ENCODE assay signal across 10 cellular contexts in genomic region chr1:21465127-21465526, GRCh38. TPM values are rescaled to one million over a fixed set of nuclear protein-coding genes. Genes with fewer than 3 reads are reported as not detected.
DNase-seq lines count a peak whose midpoint lies in the region; ATAC-seq, FAIRE-seq and TF ChIP-seq lines count a peak whose summit lies in the region.
"Not testable (repeated sequence)": the region's sequence is repeated elsewhere in the genome, so short reads cannot be mapped to it uniquely, and the experiment has no call there.
"Had no signal": no experiment of that assay in that cellular context is flagged by ENCODE, and none has a peak within 500 bp of the region (broad histone marks: within the 10 kb centered on the region; RNA-seq: fewer than 3 reads in every experiment).

No MANE protein-coding gene starts in this region.

- FAIRE-seq in A549 (lab: Jason Lieb, UNC): not testable (repeated sequence)
- FAIRE-seq in keratinocyte (lab: Jason Lieb, UNC): peak; percentile 86

- not testable (repeated sequence) for H4K20me1 ChIP-seq in keratinocyte (ENCODE audit: control insufficient read depth, extremely low read depth, insufficient read depth, low read length)

- H3K9me3 Mint-ChIP-seq in HFFc6: not testable (repeated sequence)

- H3K36me3 Mint-ChIP-seq in HFFc6 (ENCODE audit: low read depth): peaks cover 22% of the 10 kb centered on the region

- not testable (repeated sequence) for TF ChIP-seq POLR2A in A549 (IDR thresholded peaks at IDR 0.05; ENCODE audit: low read length)

- H3K4me2 ChIP-seq in A549: peak overlapping the region; percentile 34
- H3K4me2 ChIP-seq in keratinocyte (ENCODE audit: control insufficient read depth, extremely low read depth, insufficient read depth, low read depth, low read length): not testable (repeated sequence)

- H3K9me1 ChIP-seq in keratinocyte (ENCODE audit: control insufficient read depth, extremely low read depth, insufficient read depth, low read length): not testable (repeated sequence)

- not testable (repeated sequence) for H3K4me3 ChIP-seq in A549; RWPE2 (ENCODE audit: severe bottlenecking); epithelial cell of esophagus (ENCODE audit: low read length); keratinocyte (ENCODE audit: control insufficient read depth in 2 of 3, extremely low read depth in 1 of 3, insufficient read depth in 2 of 3, low read depth in 1 of 3, low read length in 3 of 3)

- TF ChIP-seq EP300 in A549 (IDR thresholded peaks at IDR 0.05): not testable (repeated sequence)

- H2AFZ ChIP-seq in keratinocyte (ENCODE audit: control insufficient read depth, low read length): not testable (repeated sequence)

- H3K4me1 Mint-ChIP-seq in HFFc6 (ENCODE audit: low read depth): peaks cover 35% of the 10 kb centered on the region

- POLR2A ChIA-PET in A549 (lab: Yijun Ruan, JAX): not testable (repeated sequence)

- H3K9me3 ChIP-seq in A549; RWPE2 (ENCODE audit: severe bottlenecking); keratinocyte (ENCODE audit: control insufficient read depth, low read depth, low read length): not testable (repeated sequence)

- not testable (repeated sequence) for H3K36me3 ChIP-seq in RWPE2 (ENCODE audit: low read depth); keratinocyte (ENCODE audit: control insufficient read depth in 2 of 2, extremely low read depth in 1 of 2, insufficient read depth in 2 of 2, low read length in 2 of 2)

- not testable (repeated sequence) for ATAC-seq in A549
- ATAC-seq in RWPE2 (ENCODE audit: low read depth): peak; percentile 67; the same call in 2 of the 3 replicates

- DNase-seq in A549 (ENCODE audit: low read depth in 1 of 2, low spot score in 1 of 2) (peak in 1 of 2 experiments; percentile 0), M059J (ENCODE audit: low read depth) (peak; percentile 23), epithelial cell of esophagus (ENCODE audit: low read depth) (peak; percentile 51), renal cortical epithelial cell (ENCODE audit: low read depth) (peak; percentile 26)
- DNase-seq in HFFc6; RWPE2 (ENCODE audit: low spot score); keratinocyte (ENCODE audit: low read depth, low spot score): not testable (repeated sequence)

- dilution Hi-C loops in keratinocyte (cut with MboI; ENCODE audit: extremely low pct_ligation_motif_present, low sequenced_read_pairs): not testable (repeated sequence)

- not testable (repeated sequence) for TF ChIP-seq RAD21 in A549 (conservative IDR thresholded peaks at IDR 0.05 in 1 of 2, IDR thresholded peaks at IDR 0.05 in 1 of 2)

- CTCF ChIA-PET in A549 (lab: Yijun Ruan, JAX): not testable (repeated sequence)

- not testable (repeated sequence) for H3K27ac ChIP-seq in A549; RWPE2 (ENCODE audit: poor library complexity, severe bottlenecking); keratinocyte (ENCODE audit: control insufficient read depth, insufficient read depth, low read length)

- peak overlapping the region; percentile 20; the same call in 1 of the 2 replicates for H3K4me3 Mint-ChIP-seq in HFFc6

- not testable (repeated sequence) for H3K27me3 Mint-ChIP-seq in HFFc6 (ENCODE audit: insufficient read depth)

- peaks cover 14% of the 10 kb centered on the region; the same call in 2 of the 3 replicates for H3K4me1 ChIP-seq in A549
- not testable (repeated sequence) for H3K4me1 ChIP-seq in RWPE2 (ENCODE audit: insufficient read depth, poor library complexity, severe bottlenecking); keratinocyte (ENCODE audit: control insufficient read depth, extremely low read depth, insufficient read depth, low read length)

- H3K9ac ChIP-seq in keratinocyte (ENCODE audit: control insufficient read depth, extremely low read depth, insufficient read depth, low read length): not testable (repeated sequence)

- not testable (repeated sequence) for H3K79me2 ChIP-seq in keratinocyte (ENCODE audit: control insufficient read depth, insufficient read depth, low read length)

- not testable (repeated sequence) for H3K27ac Mint-ChIP-seq in HFFc6

- not testable (repeated sequence) for TF ChIP-seq CTCF in A549 (IDR thresholded peaks at IDR 0.05); HFFc6 (IDR thresholded peaks at IDR 0.05); RWPE2 (IDR thresholded peaks at IDR 0.05; ENCODE audit: poor library complexity, severe bottlenecking); epithelial cell of esophagus (IDR thresholded peaks at IDR 0.05; ENCODE audit: insufficient read depth, low read depth, low read length, missing control alignments); keratinocyte (optimal IDR thresholded peaks at IDR 0.05 in 1 of 3, IDR thresholded peaks at IDR 0.05 in 1 of 3, conservative IDR thresholded peaks at IDR 0.05 in 1 of 3; ENCODE audit: extremely low read depth in 1 of 3, insufficient read depth in 2 of 3, low read length in 3 of 3)

- H3K27me3 ChIP-seq in RWPE2 (ENCODE audit: insufficient read depth, poor library complexity, severe bottlenecking); keratinocyte (ENCODE audit: control insufficient read depth, extremely low read depth, insufficient read depth, low read length): not testable (repeated sequence)

RNA-seq across cellular contexts. Expression of gene NBPF3, which starts 25.2 kb away (rescaled TPM):
- polyA plus RNA-seq in A549 (2011; rRNA removed) (8.5 and 10.8 TPM in 2 replicates), A549 (2017; fragmentation: RNase III; extraction: RNeasy Plus Mini Kit Qiagen cat#74134 plus additional on column Dnase treatment) (6.4 to 7.4 TPM (median 6.6 TPM) in 3 replicates), keratinocyte (6.0 to 8.0 TPM (median 6.8 TPM) in 3 replicates)
- polyA plus RNA-seq in A549 (2012; cell fraction: cytosol; rRNA removed): 2.5 and 2.7 TPM in 2 replicates
- 2.8 and 4.2 TPM in 2 replicates for polyA plus RNA-seq in A549 (2012; cell fraction: nucleus; rRNA removed)
- 11.2 and 11.4 TPM in 2 replicates for polyA minus RNA-seq in A549 (2011; rRNA and poly(A)+ RNA removed)
- total RNA-seq in HFFc6 (2021; fragmentation: NEBNext Ultra II Directional; extraction: Animal tissue kit (Norgen Biotek cat#: 25700)): 10 to 100 TPM; 14.0 to 20.7 (median 18.2) TPM
- 21.0 and 21.6 TPM in 2 replicates for total RNA-seq in M059J (2014; rRNA removed; shearing (Covaris generic))
- polyA plus RNA-seq in keratinocyte (2011; ENCODE audit: low read depth): 2.5 TPM
- 4.1 and 5.0 TPM in 2 replicates for polyA plus RNA-seq in keratinocyte (2011; cell fraction: cytosol; rRNA removed)
- 11.7 and 12.5 TPM in 2 replicates for polyA plus RNA-seq in keratinocyte (2011; cell fraction: nucleus; rRNA removed)
- polyA plus RNA-seq in keratinocyte (2012; ENCODE audit: low replicate concordance): 3.9 and 6.0 TPM in 2 replicates
- 4.1 to 14.7 TPM (median 10.2 TPM) in 3 replicates for polyA minus RNA-seq in keratinocyte
- 2.9 TPM for polyA minus RNA-seq in keratinocyte (2011; cell fraction: cytosol; rRNA and poly(A)+ RNA removed)
- 4.2 and 8.7 TPM in 2 replicates for polyA minus RNA-seq in keratinocyte (2011; cell fraction: nucleus; rRNA and poly(A)+ RNA removed)
- total RNA-seq in renal cortical epithelial cell: 14.2 and 16.0 TPM in 2 replicates

RNA-seq across cellular contexts. Expression of gene ALPL, which starts 44.1 kb away (rescaled TPM):
- 0.06 and 0.19 TPM in 2 replicates for polyA plus RNA-seq in A549 (2011; rRNA removed)
- polyA plus RNA-seq in A549 (2012; cell fraction: cytosol; rRNA removed): 0.32 and 0.36 TPM in 2 replicates
- polyA plus RNA-seq in A549 (2012; cell fraction: nucleus; rRNA removed): 0.17 and 0.28 TPM in 2 replicates
- polyA plus RNA-seq in A549 (2017; fragmentation: RNase III; extraction: RNeasy Plus Mini Kit Qiagen cat#74134 plus additional on column Dnase treatment): 0.13 to 0.31 TPM (median 0.14 TPM) in 3 replicates
- polyA minus RNA-seq in A549 (2011; rRNA and poly(A)+ RNA removed): 0.68 TPM in 1 of 2 replicates, not detected in the other
- total RNA-seq in HFFc6 (2021; fragmentation: NEBNext Ultra II Directional; extraction: Animal tissue kit (Norgen Biotek cat#: 25700)): under 1 TPM in 2 of 6 experiments, not detected in 4; 0.19 to 0.21 TPM
- 0.71 TPM in 1 of 2 replicates, not detected in the other for total RNA-seq in M059J (2014; rRNA removed; shearing (Covaris generic))
- not detected in 3 replicates for polyA plus RNA-seq in keratinocyte
- not detected for polyA plus RNA-seq in keratinocyte (2011; ENCODE audit: low read depth)
- 0.02 TPM in 1 of 2 replicates, not detected in the other for polyA plus RNA-seq in keratinocyte (2011; cell fraction: cytosol; rRNA removed)
- not detected in 2 replicates for polyA plus RNA-seq in keratinocyte (2011; cell fraction: nucleus; rRNA removed)
- polyA plus RNA-seq in keratinocyte (2012; ENCODE audit: low replicate concordance): not detected in 2 replicates
- not detected in 3 replicates for polyA minus RNA-seq in keratinocyte
- polyA minus RNA-seq in keratinocyte (2011; cell fraction: cytosol; rRNA and poly(A)+ RNA removed): not detected
- not detected in 2 replicates for polyA minus RNA-seq in keratinocyte (2011; cell fraction: nucleus; rRNA and poly(A)+ RNA removed)
- total RNA-seq in renal cortical epithelial cell: 0.35 and 11.1 TPM in 2 replicates
- total RNA-seq: CD4-positive, alpha-beta T cell; CD8-positive, alpha-beta memory T cell had no signal
- polyA plus RNA-seq: CD14-positive monocyte; CD8-positive, alpha-beta memory T cell had no signal
